In the genomic region with DNA sequence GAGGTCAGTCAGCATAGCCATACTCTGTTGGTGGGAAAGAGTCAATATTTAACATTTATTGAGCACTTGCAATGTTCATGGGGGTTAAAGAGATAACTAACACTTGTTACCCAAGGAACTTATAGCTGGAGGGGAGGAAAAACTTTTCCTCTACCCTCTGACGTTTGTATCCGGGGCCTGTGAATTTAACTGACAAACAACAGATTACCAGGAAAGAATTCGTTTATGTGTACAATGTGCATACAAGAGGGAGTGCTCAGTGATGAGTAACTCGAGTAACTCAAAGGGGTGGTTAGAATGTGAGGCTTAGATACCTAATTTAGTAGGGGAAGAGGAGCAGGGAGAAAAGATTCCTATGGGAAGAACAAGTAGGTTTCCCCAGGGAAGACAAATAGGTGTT, we compare ENCODE assay signal across 2 cellular contexts.
TF ChIP-seq lines count a peak whose summit lies in the region.

No MANE protein-coding gene starts in this region.

TF ChIP-seq in HepG2, 621 proteins besides CTCF, POLR2A, EP300 and RAD21:
- no peak for TF ChIP-seq ZNF282 (IDR thresholded peaks at IDR 0.05; ENCODE audit: partially characterized antibody)
- TF ChIP-seq CREB1 (IDR thresholded peaks at IDR 0.05), result no peak
- 0 out of 2 replicates have a peak, but pooled peaks have one; percentile 9 for TF ChIP-seq CREB1 (CRISPR knock-in tag; IDR thresholded peaks at IDR 0.05)

TF ChIP-seq in K562, 482 proteins besides CTCF, POLR2A, EP300 and RAD21:
- TF ChIP-seq DNMT1 (IDR thresholded peaks at IDR 0.05) (no peak), ETV6 (IDR thresholded peaks at IDR 0.05; ENCODE audit: borderline replicate concordance in 1 of 2, low read depth in 2 of 2, low read length in 1 of 2) (no peak), ETV6 (CRISPR knock-in tag; IDR thresholded peaks at IDR 0.05; ENCODE audit: borderline replicate concordance) (no peak), POLR2G (IDR thresholded peaks at IDR 0.05; ENCODE audit: low read depth, low read length) (no peak), CREBBP (IDR thresholded peaks at IDR 0.05; ENCODE audit: low read depth, low read length) (no peak), ZNF316 (IDR thresholded peaks at IDR 0.05) (no peak), HNRNPL (IDR thresholded peaks at IDR 0.05; ENCODE audit: low read depth, low read length) (no peak), ZNF184 (CRISPR knock-in tag; IDR thresholded peaks at IDR 0.05) (no peak), ZNF717 (CRISPR knock-in tag; IDR thresholded peaks at IDR 0.05) (no peak), GTF2A2 (tag; IDR thresholded peaks at IDR 0.05) (no peak), HNRNPK (IDR thresholded peaks at IDR 0.05; ENCODE audit: low read depth, low read length, poor library complexity, severe bottlenecking) (no peak), SNIP1 (IDR thresholded peaks at IDR 0.05; ENCODE audit: low read depth) (no peak)
- TF ChIP-seq, protein P1, sequence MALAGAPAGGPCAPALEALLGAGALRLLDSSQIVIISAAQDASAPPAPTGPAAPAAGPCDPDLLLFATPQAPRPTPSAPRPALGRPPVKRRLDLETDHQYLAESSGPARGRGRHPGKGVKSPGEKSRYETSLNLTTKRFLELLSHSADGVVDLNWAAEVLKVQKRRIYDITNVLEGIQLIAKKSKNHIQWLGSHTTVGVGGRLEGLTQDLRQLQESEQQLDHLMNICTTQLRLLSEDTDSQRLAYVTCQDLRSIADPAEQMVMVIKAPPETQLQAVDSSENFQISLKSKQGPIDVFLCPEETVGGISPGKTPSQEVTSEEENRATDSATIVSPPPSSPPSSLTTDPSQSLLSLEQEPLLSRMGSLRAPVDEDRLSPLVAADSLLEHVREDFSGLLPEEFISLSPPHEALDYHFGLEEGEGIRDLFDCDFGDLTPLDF (CRISPR knock-in tag; IDR thresholded peaks at IDR 0.05), result no peak
- TF ChIP-seq, protein P2, sequence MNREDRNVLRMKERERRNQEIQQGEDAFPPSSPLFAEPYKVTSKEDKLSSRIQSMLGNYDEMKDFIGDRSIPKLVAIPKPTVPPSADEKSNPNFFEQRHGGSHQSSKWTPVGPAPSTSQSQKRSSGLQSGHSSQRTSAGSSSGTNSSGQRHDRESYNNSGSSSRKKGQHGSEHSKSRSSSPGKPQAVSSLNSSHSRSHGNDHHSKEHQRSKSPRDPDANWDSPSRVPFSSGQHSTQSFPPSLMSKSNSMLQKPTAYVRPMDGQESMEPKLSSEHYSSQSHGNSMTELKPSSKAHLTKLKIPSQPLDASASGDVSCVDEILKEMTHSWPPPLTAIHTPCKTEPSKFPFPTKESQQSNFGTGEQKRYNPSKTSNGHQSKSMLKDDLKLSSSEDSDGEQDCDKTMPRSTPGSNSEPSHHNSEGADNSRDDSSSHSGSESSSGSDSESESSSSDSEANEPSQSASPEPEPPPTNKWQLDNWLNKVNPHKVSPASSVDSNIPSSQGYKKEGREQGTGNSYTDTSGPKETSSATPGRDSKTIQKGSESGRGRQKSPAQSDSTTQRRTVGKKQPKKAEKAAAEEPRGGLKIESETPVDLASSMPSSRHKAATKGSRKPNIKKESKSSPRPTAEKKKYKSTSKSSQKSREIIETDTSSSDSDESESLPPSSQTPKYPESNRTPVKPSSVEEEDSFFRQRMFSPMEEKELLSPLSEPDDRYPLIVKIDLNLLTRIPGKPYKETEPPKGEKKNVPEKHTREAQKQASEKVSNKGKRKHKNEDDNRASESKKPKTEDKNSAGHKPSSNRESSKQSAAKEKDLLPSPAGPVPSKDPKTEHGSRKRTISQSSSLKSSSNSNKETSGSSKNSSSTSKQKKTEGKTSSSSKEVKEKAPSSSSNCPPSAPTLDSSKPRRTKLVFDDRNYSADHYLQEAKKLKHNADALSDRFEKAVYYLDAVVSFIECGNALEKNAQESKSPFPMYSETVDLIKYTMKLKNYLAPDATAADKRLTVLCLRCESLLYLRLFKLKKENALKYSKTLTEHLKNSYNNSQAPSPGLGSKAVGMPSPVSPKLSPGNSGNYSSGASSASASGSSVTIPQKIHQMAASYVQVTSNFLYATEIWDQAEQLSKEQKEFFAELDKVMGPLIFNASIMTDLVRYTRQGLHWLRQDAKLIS (CRISPR knock-in tag; IDR thresholded peaks at IDR 0.05), result no peak
